In the genomic region with DNA sequence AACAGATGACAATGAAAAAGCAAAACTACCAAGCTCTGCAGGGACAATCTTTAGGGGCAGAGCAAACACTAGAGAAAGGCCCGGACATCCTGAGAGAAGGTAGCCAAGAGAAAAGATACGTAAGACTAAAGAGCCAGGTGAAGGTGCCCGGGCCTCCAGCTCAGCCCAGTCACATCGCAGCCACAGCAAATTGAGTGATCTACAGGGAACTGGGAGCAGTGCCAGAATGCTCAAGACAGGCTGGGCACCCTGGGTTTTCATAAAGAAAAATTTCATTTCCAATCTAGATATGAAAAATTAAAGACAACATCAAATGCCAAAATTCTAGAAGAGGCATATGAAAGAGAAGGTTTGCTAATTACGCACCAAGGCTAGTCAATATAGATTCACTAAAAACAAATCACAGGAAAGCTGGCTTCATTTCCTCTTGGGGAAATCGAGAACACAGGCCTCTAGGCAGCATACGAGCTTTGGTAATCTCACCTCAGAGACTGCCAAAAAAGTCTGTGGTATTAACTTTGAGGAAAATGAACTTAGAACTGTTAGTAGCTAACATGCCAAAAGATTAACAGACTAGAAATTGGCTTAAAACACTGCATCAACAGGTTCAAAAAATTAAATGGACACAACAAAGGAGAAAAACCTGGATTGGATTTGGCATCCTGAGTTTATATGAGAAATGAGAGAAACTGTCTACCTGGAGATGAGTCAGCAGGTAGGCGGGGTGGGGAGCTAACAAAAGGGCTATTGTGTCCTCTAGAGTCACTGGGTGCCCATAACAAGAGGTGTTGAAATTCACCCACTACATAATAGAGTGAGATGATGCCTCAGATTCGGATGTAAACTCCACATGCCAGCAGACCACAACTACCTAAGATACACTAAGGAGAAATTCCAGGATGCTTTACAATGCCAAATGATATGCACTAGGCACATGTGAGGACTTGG, we compare ENCODE assay signal across 9 cellular contexts. TPM values are rescaled to one million over a fixed set of nuclear protein-coding genes. Genes with fewer than 3 reads are reported as not detected.
DNase-seq lines count a peak whose midpoint lies in the region; ATAC-seq and TF ChIP-seq lines count a peak whose summit lies in the region.
"Had no signal": no experiment of that assay in that cellular context is flagged by ENCODE, and none has a peak within 500 bp of the region (broad histone marks: within the 10 kb centered on the region; RNA-seq: fewer than 3 reads in every experiment).

No MANE protein-coding gene starts in this region.

- POLR2A ChIA-PET in HEK293 (lab: Yijun Ruan, JAX), result interaction anchor here (0.8 kb wide), 1 partner anchor 193 kb away, joined by 3 read pairs; no protein-coding TSS in a partner anchor
- POLR2A ChIA-PET in naive thymus-derived CD8-positive, alpha-beta T cell (lab: Charles Lee), result no interaction called here

- TF ChIP-seq CTCF in 22Rv1 (IDR thresholded peaks at IDR 0.05), result no peak
- TF ChIP-seq CTCF in HEK293 (tag by site-specific recombination; IDR thresholded peaks at IDR 0.05), result no peak
- TF ChIP-seq CTCF in kidney epithelial cell (IDR thresholded peaks at IDR 0.05; ENCODE audit: insufficient read depth, low read length, poor library complexity, severe bottlenecking), result no peak

- H3K36me3 ChIP-seq in HEK293 (ENCODE audit: control insufficient read depth in 2 of 2, insufficient read depth in 1 of 2, low read length in 2 of 2), result peaks cover 5 to 62% of the 10 kb centered on the region in 2 experiments; a peak in 2 of 3 replicates
- no peaks in the 10 kb centered on the region for H3K36me3 ChIP-seq in kidney epithelial cell (ENCODE audit: control insufficient read depth, insufficient read depth, low read length)

- H3K27ac ChIP-seq in 22Rv1, result peak overlapping the region; percentile 52
- no peak overlapping the region for H3K27ac ChIP-seq in HEK293 (ENCODE audit: extremely low read depth, low read depth, low read length)

- peak; percentile 67 for DNase-seq in amniotic epithelial cell (ENCODE audit: low read depth)
- peak; percentile 78 for DNase-seq in kidney epithelial cell (ENCODE audit: low read depth)
- no peak for DNase-seq in naive thymus-derived CD8-positive, alpha-beta T cell
- DNase-seq in stimulated activated naive CD4-positive, alpha-beta T cell (lab: John Stamatoyannopoulos, UW), result no peak
- DNase-seq in stimulated activated CD8-positive, alpha-beta memory T cell treated with anti-CD3 and anti-CD28 coated beads, Interleukin-4, amount 100 ng/mL, for 48 hours, result no peak

- H3K9me3 ChIP-seq in HEK293 (ENCODE audit: control insufficient read depth, insufficient read depth, low read depth, low read length), result no peaks in the 10 kb centered on the region

- H3K27me3 ChIP-seq in kidney epithelial cell (ENCODE audit: control insufficient read depth, insufficient read depth, low read length), result no peaks in the 10 kb centered on the region

- H3K4me3 Mint-ChIP-seq in naive thymus-derived CD8-positive, alpha-beta T cell, result no peak overlapping the region

- no peak for ATAC-seq in naive thymus-derived CD8-positive, alpha-beta T cell
- no peak for ATAC-seq in GM21717 (IDR thresholded peaks at IDR 0.05; ENCODE audit: unreplicated experiment)

- H3K4me1 ChIP-seq in HEK293 (ENCODE audit: control insufficient read depth, insufficient read depth, low read length), result peaks cover 19% of the 10 kb centered on the region

- no peaks in the 10 kb centered on the region for H3K9me3 Mint-ChIP-seq in naive thymus-derived CD8-positive, alpha-beta T cell
- H3K9me3 Mint-ChIP-seq: IgD-negative memory B cell had no signal

- CTCF ChIA-PET in HEK293 (lab: Yijun Ruan, JAX), result no interaction called here

- H3K4me3 ChIP-seq in HEK293 (ENCODE audit: low read depth, low read length), result no peak overlapping the region
- H3K4me3 ChIP-seq in kidney epithelial cell (ENCODE audit: low read depth, low read length), result no peak overlapping the region

- peaks cover 21 to 73% (median 69%) of the 10 kb centered on the region in 4 donors for H3K4me1 Mint-ChIP-seq in naive thymus-derived CD8-positive, alpha-beta T cell

- no peaks in the 10 kb centered on the region for H3K27me3 Mint-ChIP-seq in naive thymus-derived CD8-positive, alpha-beta T cell
- H3K27me3 Mint-ChIP-seq: IgD-negative memory B cell had no signal

- peaks cover 5 to 73% (median 9%) of the 10 kb centered on the region in 3 donors for H3K36me3 Mint-ChIP-seq in naive thymus-derived CD8-positive, alpha-beta T cell

- H3K27ac Mint-ChIP-seq in naive thymus-derived CD8-positive, alpha-beta T cell, result peak overlapping the region in 4 of 10 donors; percentile 6 to 43 (median 10)

TF ChIP-seq in HEK293, 187 proteins besides CTCF, POLR2A, EP300 and RAD21:
- TF ChIP-seq ZBTB21 (tag by site-specific recombination; IDR thresholded peaks at IDR 0.05) (no peak), PRDM1 (tag by site-specific recombination; IDR thresholded peaks at IDR 0.05) (peak; percentile 52; the same call in 1 of the 2 replicates), SCRT2 (tag by site-specific recombination; IDR thresholded peaks at IDR 0.05) (peak; percentile 83), ZNF274 (IDR thresholded peaks at IDR 0.05; ENCODE audit: low read length) (no peak), ZNF274 (tag by site-specific recombination; IDR thresholded peaks at IDR 0.05; ENCODE audit: borderline replicate concordance) (no peak), YY2 (tag by site-specific recombination; IDR thresholded peaks at IDR 0.05) (no peak), ZNF530 (tag by site-specific recombination; IDR thresholded peaks at IDR 0.05; ENCODE audit: low read depth) (no peak), ZNF654 (tag by site-specific recombination; IDR thresholded peaks at IDR 0.05; ENCODE audit: low read depth) (peak; percentile 11; the same call in 1 of the 2 replicates), ZBTB17 (tag by site-specific recombination; IDR thresholded peaks at IDR 0.05) (no peak), GLI4 (tag by site-specific recombination; IDR thresholded peaks at IDR 0.05) (no peak), ZNF132 (tag by site-specific recombination; IDR thresholded peaks at IDR 0.05; ENCODE audit: borderline replicate concordance) (no peak), GLI2 (tag by site-specific recombination; IDR thresholded peaks at IDR 0.05; ENCODE audit: borderline replicate concordance, low read depth) (no peak), GLIS1 (tag by site-specific recombination; IDR thresholded peaks at IDR 0.05) (no peak)
- TF ChIP-seq, protein P1, sequence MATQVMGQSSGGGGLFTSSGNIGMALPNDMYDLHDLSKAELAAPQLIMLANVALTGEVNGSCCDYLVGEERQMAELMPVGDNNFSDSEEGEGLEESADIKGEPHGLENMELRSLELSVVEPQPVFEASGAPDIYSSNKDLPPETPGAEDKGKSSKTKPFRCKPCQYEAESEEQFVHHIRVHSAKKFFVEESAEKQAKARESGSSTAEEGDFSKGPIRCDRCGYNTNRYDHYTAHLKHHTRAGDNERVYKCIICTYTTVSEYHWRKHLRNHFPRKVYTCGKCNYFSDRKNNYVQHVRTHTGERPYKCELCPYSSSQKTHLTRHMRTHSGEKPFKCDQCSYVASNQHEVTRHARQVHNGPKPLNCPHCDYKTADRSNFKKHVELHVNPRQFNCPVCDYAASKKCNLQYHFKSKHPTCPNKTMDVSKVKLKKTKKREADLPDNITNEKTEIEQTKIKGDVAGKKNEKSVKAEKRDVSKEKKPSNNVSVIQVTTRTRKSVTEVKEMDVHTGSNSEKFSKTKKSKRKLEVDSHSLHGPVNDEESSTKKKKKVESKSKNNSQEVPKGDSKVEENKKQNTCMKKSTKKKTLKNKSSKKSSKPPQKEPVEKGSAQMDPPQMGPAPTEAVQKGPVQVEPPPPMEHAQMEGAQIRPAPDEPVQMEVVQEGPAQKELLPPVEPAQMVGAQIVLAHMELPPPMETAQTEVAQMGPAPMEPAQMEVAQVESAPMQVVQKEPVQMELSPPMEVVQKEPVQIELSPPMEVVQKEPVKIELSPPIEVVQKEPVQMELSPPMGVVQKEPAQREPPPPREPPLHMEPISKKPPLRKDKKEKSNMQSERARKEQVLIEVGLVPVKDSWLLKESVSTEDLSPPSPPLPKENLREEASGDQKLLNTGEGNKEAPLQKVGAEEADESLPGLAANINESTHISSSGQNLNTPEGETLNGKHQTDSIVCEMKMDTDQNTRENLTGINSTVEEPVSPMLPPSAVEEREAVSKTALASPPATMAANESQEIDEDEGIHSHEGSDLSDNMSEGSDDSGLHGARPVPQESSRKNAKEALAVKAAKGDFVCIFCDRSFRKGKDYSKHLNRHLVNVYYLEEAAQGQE (tag by site-specific recombination; IDR thresholded peaks at IDR 0.05), result no peak
- TF ChIP-seq, protein P2, sequence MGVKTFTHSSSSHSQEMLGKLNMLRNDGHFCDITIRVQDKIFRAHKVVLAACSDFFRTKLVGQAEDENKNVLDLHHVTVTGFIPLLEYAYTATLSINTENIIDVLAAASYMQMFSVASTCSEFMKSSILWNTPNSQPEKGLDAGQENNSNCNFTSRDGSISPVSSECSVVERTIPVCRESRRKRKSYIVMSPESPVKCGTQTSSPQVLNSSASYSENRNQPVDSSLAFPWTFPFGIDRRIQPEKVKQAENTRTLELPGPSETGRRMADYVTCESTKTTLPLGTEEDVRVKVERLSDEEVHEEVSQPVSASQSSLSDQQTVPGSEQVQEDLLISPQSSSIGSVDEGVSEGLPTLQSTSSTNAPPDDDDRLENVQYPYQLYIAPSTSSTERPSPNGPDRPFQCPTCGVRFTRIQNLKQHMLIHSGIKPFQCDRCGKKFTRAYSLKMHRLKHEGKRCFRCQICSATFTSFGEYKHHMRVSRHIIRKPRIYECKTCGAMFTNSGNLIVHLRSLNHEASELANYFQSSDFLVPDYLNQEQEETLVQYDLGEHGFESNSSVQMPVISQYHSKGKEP (tag by site-specific recombination; IDR thresholded peaks at IDR 0.05), result no peak
- TF ChIP-seq, protein P3, sequence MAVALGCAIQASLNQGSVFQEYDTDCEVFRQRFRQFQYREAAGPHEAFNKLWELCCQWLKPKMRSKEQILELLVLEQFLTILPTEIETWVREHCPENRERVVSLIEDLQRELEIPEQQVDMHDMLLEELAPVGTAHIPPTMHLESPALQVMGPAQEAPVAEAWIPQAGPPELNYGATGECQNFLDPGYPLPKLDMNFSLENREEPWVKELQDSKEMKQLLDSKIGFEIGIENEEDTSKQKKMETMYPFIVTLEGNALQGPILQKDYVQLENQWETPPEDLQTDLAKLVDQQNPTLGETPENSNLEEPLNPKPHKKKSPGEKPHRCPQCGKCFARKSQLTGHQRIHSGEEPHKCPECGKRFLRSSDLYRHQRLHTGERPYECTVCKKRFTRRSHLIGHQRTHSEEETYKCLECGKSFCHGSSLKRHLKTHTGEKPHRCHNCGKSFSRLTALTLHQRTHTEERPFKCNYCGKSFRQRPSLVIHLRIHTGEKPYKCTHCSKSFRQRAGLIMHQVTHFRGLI (tag by site-specific recombination; IDR thresholded peaks at IDR 0.05), result peak; percentile 42; the same call in 1 of the 2 replicates

RNA-seq across cellular contexts. Expression of a gene that starts 6.6 kb away (rescaled TPM):
- total RNA-seq in kidney epithelial cell, result 72.4 and 81.9 TPM in 2 replicates
- total RNA-seq in naive thymus-derived CD8-positive, alpha-beta T cell, result 100 to 1,000 TPM; 139 to 142 TPM
- 10 to 100 TPM; 56.1 to 65.3 (median 60.3) TPM for polyA plus RNA-seq in naive thymus-derived CD8-positive, alpha-beta T cell

Comparison
In these comparisons a context has a peak if more than half of its experiments do, and no peak if none do; other contexts are left out.
1. DNase-seq: peak in amniotic epithelial cell (single experiment) and kidney epithelial cell (single experiment); none in naive thymus-derived CD8-positive, alpha-beta T cell (0 of 10), stimulated activated naive CD4-positive, alpha-beta T cell (0 of 6) and stimulated activated CD8-positive, alpha-beta memory T cell treated with anti-CD3 and anti-CD28 coated beads, Interleukin-4, amount 100 ng/mL, for 48 hours (single experiment).